ENCODE assay signal across 26 cellular contexts in genomic region chr19:28061111-28061510, GRCh38.
"Had no signal": no experiment of that assay in that cellular context is flagged by ENCODE, and none has a peak within 500 bp of the region (broad histone marks: within the 10 kb centered on the region; RNA-seq: fewer than 3 reads in every experiment).

No MANE protein-coding gene starts in this region.

- H3K27ac ChIP-seq: coronary artery, dorsolateral prefrontal cortex, esophagus squamous epithelium, gastrocnemius medialis, heart left ventricle, hepatocyte, left lung, lower lobe of right lung had no signal

- H3K27me3 Mint-ChIP-seq: naive B cell; naive thymus-derived CD8-positive, alpha-beta T cell had no signal

- H3K36me3 ChIP-seq: esophagus squamous epithelium, gastrocnemius medialis, heart left ventricle, left lung, lower lobe of right lung had no signal

- FAIRE-seq: colon, endothelial cell of umbilical vein, kidney had no signal

- ATAC-seq: gastrocnemius medialis; heart left ventricle; left cardiac atrium; left lung; left ventricle myocardium superior; lower lobe of right lung; mucosa of descending colon; naive thymus-derived CD8-positive, alpha-beta T cell had no signal

- DNase-seq: dermis blood vessel endothelial cell; dorsolateral prefrontal cortex; effector CD4-positive, alpha-beta T cell; effector memory CD4-positive, alpha-beta T cell; esophagus squamous epithelium; foreskin fibroblast; foreskin melanocyte; gastrocnemius medialis; heart left ventricle; hypothalamus; immature natural killer cell; kidney; kidney glomerular epithelial cell; left cardiac atrium; left lung; left ventricle myocardium superior; lower lobe of right lung; mesenchymal stem cell; mucosa of descending colon; naive B cell; naive thymus-derived CD8-positive, alpha-beta T cell had no signal

- H3K27ac Mint-ChIP-seq: immature natural killer cell; mesothelial cell of epicardium; naive B cell; naive thymus-derived CD8-positive, alpha-beta T cell had no signal

- H3K4me1 Mint-ChIP-seq: immature natural killer cell; mesothelial cell of epicardium; naive B cell; naive thymus-derived CD8-positive, alpha-beta T cell had no signal

- H3K36me3 Mint-ChIP-seq: immature natural killer cell, mesothelial cell of epicardium, naive B cell had no signal

- H3K27me3 ChIP-seq: dorsolateral prefrontal cortex, esophagus squamous epithelium, gastrocnemius medialis, heart left ventricle, hepatocyte, left lung had no signal

- H3K4me3 Mint-ChIP-seq: immature natural killer cell; mesothelial cell of epicardium; naive B cell; naive thymus-derived CD8-positive, alpha-beta T cell had no signal

- H3K4me1 ChIP-seq: esophagus squamous epithelium, gastrocnemius medialis, heart left ventricle, left lung, lower lobe of right lung had no signal

- H3K4me3 ChIP-seq: coronary artery, dorsolateral prefrontal cortex, esophagus squamous epithelium, gastrocnemius medialis, heart left ventricle, hepatocyte, left lung, lower lobe of right lung, mucosa of descending colon had no signal

- H3K9me3 ChIP-seq: gastrocnemius medialis, lower lobe of right lung, mucosa of descending colon had no signal
